ENCODE assay signal across 8 cellular contexts in genomic region chr3:99895706-99896441, GRCh38.
A peak's percentile ranks its signal among the peaks of the same experiment; 100 is the strongest.
DNase-seq lines count a peak whose midpoint lies in the region; ATAC-seq and TF ChIP-seq lines count a peak whose summit lies in the region.

No MANE protein-coding gene starts in this region.

- peak overlapping the region; percentile 10 to 80 (median 61) for H3K4me2 ChIP-seq in BLaER1 treated with 17β-estradiol and CSF1 and Interleukin-3, amounts not matched to agents 10 nM and 100 nM

- TF ChIP-seq CTCF in right lobe of liver (IDR thresholded peaks at IDR 0.05) = no peak
- TF ChIP-seq CTCF in CD8-positive, alpha-beta T cell (IDR thresholded peaks at IDR 0.05) = no peak
- no peak for TF ChIP-seq CTCF in tibial artery (IDR thresholded peaks at IDR 0.05)

- no peak for DNase-seq in right lobe of liver
- no peak for DNase-seq in CD8-positive, alpha-beta T cell
- DNase-seq in effector CD4-positive, alpha-beta T cell = no peak
- DNase-seq in tibial artery = no peak

- TF ChIP-seq POLR2A in right lobe of liver (IDR thresholded peaks at IDR 0.05) = no peak

- H3K27me3 ChIP-seq in BLaER1 treated with 17β-estradiol and CSF1 and Interleukin-3, amounts not matched to agents 10 nM and 100 nM = no peaks in the 10 kb centered on the region
- H3K27me3 ChIP-seq in HUES64 (ENCODE audit: insufficient read depth, low read length) = no peaks in the 10 kb centered on the region
- no peaks in the 10 kb centered on the region for H3K27me3 ChIP-seq in right lobe of liver
- H3K27me3 ChIP-seq in CD8-positive, alpha-beta T cell (ENCODE audit: insufficient read depth, low read length) = no peaks in the 10 kb centered on the region
- H3K27me3 ChIP-seq in tibial artery = no peaks in the 10 kb centered on the region

- H3K27ac ChIP-seq in BLaER1 treated with 17β-estradiol and CSF1 and Interleukin-3, amounts not matched to agents 10 nM and 100 nM = peak overlapping the region in 9 of 11 experiments; percentile 47 to 97 (median 78); a peak in 17 of 22 replicates
- peak overlapping the region; percentile 66 for H3K27ac ChIP-seq in HUES64 (ENCODE audit: low read depth, low read length)
- H3K27ac ChIP-seq in right lobe of liver = peak overlapping the region in 1 of 3 donors; percentile 6
- no peak overlapping the region for H3K27ac ChIP-seq in CD8-positive, alpha-beta T cell (ENCODE audit: low read depth, low read length)
- no peak overlapping the region for H3K27ac ChIP-seq in tibial artery

- H3K27me3 Mint-ChIP-seq in activated T-helper 17 cell treated with anti-CD3 and anti-CD28 coated beads, Interleukin-2, amount 50 U/mL, for 72 hours = no peaks in the 10 kb centered on the region
- no peaks in the 10 kb centered on the region for H3K27me3 Mint-ChIP-seq in CD8-positive, alpha-beta T cell (ENCODE audit: low read depth)

- H3K9me3 ChIP-seq in BLaER1 treated with 17β-estradiol and CSF1 and Interleukin-3, amounts not matched to agents 10 nM and 100 nM (replicated peaks in 1 of 11) = no peaks in the 10 kb centered on the region
- H3K9me3 ChIP-seq in HUES64 (ENCODE audit: insufficient read depth, low read depth, low read length) = no peaks in the 10 kb centered on the region
- no peaks in the 10 kb centered on the region for H3K9me3 ChIP-seq in right lobe of liver
- no peaks in the 10 kb centered on the region for H3K9me3 ChIP-seq in CD8-positive, alpha-beta T cell (ENCODE audit: low read length)
- H3K9me3 ChIP-seq in tibial artery = no peaks in the 10 kb centered on the region

- no peaks in the 10 kb centered on the region for H3K36me3 Mint-ChIP-seq in activated T-helper 17 cell treated with anti-CD3 and anti-CD28 coated beads, Interleukin-2, amount 50 U/mL, for 72 hours (ENCODE audit: low read depth)
- H3K36me3 Mint-ChIP-seq in CD8-positive, alpha-beta T cell = peaks cover 3% of the 10 kb centered on the region

- H3K4me1 Mint-ChIP-seq in activated T-helper 17 cell treated with anti-CD3 and anti-CD28 coated beads, Interleukin-2, amount 50 U/mL, for 72 hours = peaks cover 13% of the 10 kb centered on the region
- H3K4me1 Mint-ChIP-seq in CD8-positive, alpha-beta T cell (ENCODE audit: low read depth) = peaks cover 13% of the 10 kb centered on the region

- peaks cover 19 to 46% (median 25%) of the 10 kb centered on the region in 10 experiments for H3K4me1 ChIP-seq in BLaER1 treated with 17β-estradiol and CSF1 and Interleukin-3, amounts not matched to agents 10 nM and 100 nM
- H3K4me1 ChIP-seq in HUES64 (ENCODE audit: insufficient read depth, low read length) (peaks cover 30% of the 10 kb centered on the region), right lobe of liver (peaks cover 0 to under 1% (median 0%) of the 10 kb centered on the region in 4 donors), tibial artery (peaks cover 0 to 30% (median 0%) of the 10 kb centered on the region in 4 donors)
- H3K4me1 ChIP-seq in CD8-positive, alpha-beta T cell (ENCODE audit: insufficient read depth, low read length) = no peaks in the 10 kb centered on the region

- CTCF ChIA-PET in CD8-positive, alpha-beta T cell (lab: Charles Lee) = interaction anchor here (0.7 kb wide), 1 partner anchor 358 kb away, joined by 3 read pairs; no protein-coding TSS in a partner anchor

- no peaks in the 10 kb centered on the region for H3K36me3 ChIP-seq in BLaER1 treated with 17β-estradiol and CSF1 and Interleukin-3, amounts not matched to agents 10 nM and 100 nM
- H3K36me3 ChIP-seq in HUES64 (ENCODE audit: insufficient read depth, low read length) = no peaks in the 10 kb centered on the region
- H3K36me3 ChIP-seq in right lobe of liver = no peaks in the 10 kb centered on the region
- H3K36me3 ChIP-seq in CD8-positive, alpha-beta T cell (ENCODE audit: insufficient read depth, low read length) = no peaks in the 10 kb centered on the region
- H3K36me3 ChIP-seq in tibial artery = no peaks in the 10 kb centered on the region

- peak overlapping the region in 6 of 11 experiments; percentile 58 to 80 (median 71); a peak in 12 of 22 replicates for H3K9ac ChIP-seq in BLaER1 treated with 17β-estradiol and CSF1 and Interleukin-3, amounts not matched to agents 10 nM and 100 nM
- H3K9ac ChIP-seq in HUES64 (ENCODE audit: low read depth, low read length) = peak overlapping the region; percentile 17; the same call in 1 of the 2 replicates

- intact Hi-C loops in right lobe of liver (cut with DNase I) (no loop called here), tibial artery (cut with DNase I; ENCODE audit: low total_unique reads) (no loop called here)
- intact Hi-C loops in CD8-positive, alpha-beta T cell (cut with DNase I, micrococcal nuclease) = no loop called here

- no peak overlapping the region for H3K27ac Mint-ChIP-seq in activated T-helper 17 cell treated with anti-CD3 and anti-CD28 coated beads, Interleukin-2, amount 50 U/mL, for 72 hours
- no peak overlapping the region for H3K27ac Mint-ChIP-seq in CD8-positive, alpha-beta T cell

- H3K9me3 Mint-ChIP-seq in activated T-helper 17 cell treated with anti-CD3 and anti-CD28 coated beads, Interleukin-2, amount 50 U/mL, for 72 hours = no peaks in the 10 kb centered on the region
- H3K9me3 Mint-ChIP-seq in CD8-positive, alpha-beta T cell = no peaks in the 10 kb centered on the region

- 76% methylated on average over 1 of the region's 2 CpGs for WGBS in HUES64
- 57% methylated on average over 2 of the region's 2 CpGs for WGBS in right lobe of liver (ENCODE audit: insufficient coverage, low coverage, low lambda C conversion rate, missing lambda C conversion rate)

- H3K4me3 ChIP-seq in BLaER1 treated with 17β-estradiol and CSF1 and Interleukin-3, amounts not matched to agents 10 nM and 100 nM = peak overlapping the region in 2 of 10 experiments; percentile 19 to 33; a peak in 3 of 20 replicates
- no peak overlapping the region for H3K4me3 ChIP-seq in HUES64 (ENCODE audit: low read length)
- no peak overlapping the region for H3K4me3 ChIP-seq in right lobe of liver
- H3K4me3 ChIP-seq in CD8-positive, alpha-beta T cell (ENCODE audit: low read depth, low read length) = no peak overlapping the region
- H3K4me3 ChIP-seq in tibial artery = no peak overlapping the region

- peaks cover 0 to 24% (median 0%) of the 10 kb centered on the region in 11 experiments; a peak in 2 of 22 replicates for H4K20me1 ChIP-seq in BLaER1 treated with 17β-estradiol and CSF1 and Interleukin-3, amounts not matched to agents 10 nM and 100 nM

- ATAC-seq in activated T-helper 17 cell treated with anti-CD3 and anti-CD28 coated beads, Interleukin-2, amount 50 U/mL, for 72 hours (replicated peaks) = peak; percentile 28
- ATAC-seq in right lobe of liver (peak; percentile 44 to 72 (median 54)), HG03354 (IDR thresholded peaks at IDR 0.05; ENCODE audit: poor library complexity, severe bottlenecking, unreplicated experiment) (no peak)
- no peak for ATAC-seq in CD8-positive, alpha-beta T cell

- H3K4me3 Mint-ChIP-seq in activated T-helper 17 cell treated with anti-CD3 and anti-CD28 coated beads, Interleukin-2, amount 50 U/mL, for 72 hours = no peak overlapping the region
- H3K4me3 Mint-ChIP-seq in CD8-positive, alpha-beta T cell = no peak overlapping the region

- POLR2A ChIA-PET in CD8-positive, alpha-beta T cell (lab: Charles Lee) = no interaction called here

Comparison
In these comparisons a context has a peak if more than half of its experiments do, and no peak if none do; other contexts are left out.
1. H3K27ac ChIP-seq: peak in BLaER1 treated with 17β-estradiol and CSF1 and Interleukin-3, amounts not matched to agents 10 nM and 100 nM (9 of 11) and HUES64 (single experiment); none in CD8-positive, alpha-beta T cell (single experiment) and tibial artery (0 of 2).
2. ATAC-seq: peak in activated T-helper 17 cell treated with anti-CD3 and anti-CD28 coated beads, Interleukin-2, amount 50 U/mL, for 72 hours (single experiment) and right lobe of liver (4 of 4); none in CD8-positive, alpha-beta T cell (single experiment) and HG03354 (single experiment).